ENCODE assay signal across 18 cellular contexts in the genomic region with DNA sequence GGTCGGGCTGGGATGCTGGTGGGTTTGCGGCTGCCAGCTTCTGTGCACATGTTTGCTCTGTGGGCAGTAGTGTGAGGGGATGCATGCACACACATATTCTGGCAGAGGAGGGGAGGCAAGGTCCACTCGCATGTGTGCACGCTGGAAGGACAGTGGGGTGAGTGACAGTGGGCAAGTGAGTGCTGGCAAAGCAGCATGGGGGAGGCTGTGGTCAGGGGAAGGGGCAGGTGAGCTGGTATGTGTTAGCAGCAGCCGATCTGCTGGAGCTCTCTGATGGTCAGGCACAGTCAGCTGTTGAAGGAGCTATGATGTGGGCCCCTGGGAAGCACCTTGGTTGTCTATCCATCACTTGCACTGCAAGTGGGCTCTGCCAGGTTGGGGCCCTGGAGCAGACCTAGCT.
DNase-seq lines count a peak whose midpoint lies in the region; ATAC-seq, FAIRE-seq and TF ChIP-seq lines count a peak whose summit lies in the region.
"Had no signal": no experiment of that assay in that cellular context is flagged by ENCODE, and none has a peak within 500 bp of the region (broad histone marks: within the 10 kb centered on the region; RNA-seq: fewer than 3 reads in every experiment).

No MANE protein-coding gene starts in this region.

- H4K20me1 ChIP-seq in neural progenitor cell (ENCODE audit: low read depth) = no peaks in the 10 kb centered on the region
- H4K20me1 ChIP-seq: BLaER1 had no signal

- peaks cover 32% of the 10 kb centered on the region for H3K9me3 Mint-ChIP-seq in chondrocyte (ENCODE audit: low read depth)
- H3K9me3 Mint-ChIP-seq in neural progenitor cell = peaks cover 23% of the 10 kb centered on the region

- H3K27ac ChIP-seq in neural progenitor cell = no peak overlapping the region
- H3K27ac ChIP-seq: 22Rv1, A549, BLaER1 had no signal

- H3K36me3 Mint-ChIP-seq in chondrocyte (ENCODE audit: low read depth) (peaks cover 8% of the 10 kb centered on the region), neural progenitor cell (peaks cover 2% of the 10 kb centered on the region)
- H3K36me3 Mint-ChIP-seq: CD14-positive monocyte; CD4-positive, alpha-beta memory T cell; IgD-negative memory B cell had no signal

- H3K27me3 Mint-ChIP-seq in chondrocyte (ENCODE audit: low read depth) = peaks cover 2% of the 10 kb centered on the region
- H3K27me3 Mint-ChIP-seq in neural progenitor cell (ENCODE audit: insufficient read depth, low read depth) = peaks cover 3% of the 10 kb centered on the region
- H3K27me3 Mint-ChIP-seq: CD4-positive, alpha-beta memory T cell; IgD-negative memory B cell had no signal

- H3K36me3 ChIP-seq in neural progenitor cell = no peaks in the 10 kb centered on the region
- H3K36me3 ChIP-seq: BLaER1, HAP-1 had no signal

- no peak overlapping the region for H3K4me3 ChIP-seq in neural progenitor cell
- H3K4me3 ChIP-seq: A549, BLaER1, HAP-1 had no signal

- H3K4me2 ChIP-seq in neural progenitor cell = no peak overlapping the region
- H3K4me2 ChIP-seq: A549, BLaER1 had no signal

- H3K4me1 Mint-ChIP-seq in chondrocyte (ENCODE audit: low read depth) (no peaks in the 10 kb centered on the region), neural progenitor cell (no peaks in the 10 kb centered on the region)
- H3K4me1 Mint-ChIP-seq: CD14-positive monocyte; CD4-positive, alpha-beta memory T cell; IgD-negative memory B cell had no signal

- no peaks in the 10 kb centered on the region for H3K27me3 ChIP-seq in neural progenitor cell
- H3K27me3 ChIP-seq: BLaER1 had no signal

- H3K4me3 Mint-ChIP-seq in chondrocyte (ENCODE audit: unreplicated experiment) = no peak overlapping the region
- no peak overlapping the region for H3K4me3 Mint-ChIP-seq in neural progenitor cell
- H3K4me3 Mint-ChIP-seq: CD14-positive monocyte; CD4-positive, alpha-beta memory T cell; IgD-negative memory B cell had no signal

- H3K4me1 ChIP-seq in neural progenitor cell = no peaks in the 10 kb centered on the region
- H3K4me1 ChIP-seq: A549, BLaER1, HAP-1 had no signal

- H3K9ac ChIP-seq in neural progenitor cell = no peak overlapping the region
- H3K9ac ChIP-seq: BLaER1 had no signal

- H3K9me3 ChIP-seq in neural progenitor cell (ENCODE audit: low read depth) = no peaks in the 10 kb centered on the region
- H3K9me3 ChIP-seq: HAP-1 had no signal

- TF ChIP-seq CTCF in chondrocyte (IDR thresholded peaks at IDR 0.05) (no peak), neural progenitor cell (IDR thresholded peaks at IDR 0.05) (no peak)

- no peak for ATAC-seq in HG03457 (IDR thresholded peaks at IDR 0.05; ENCODE audit: unreplicated experiment)
- ATAC-seq: A549 had no signal

- H3K27ac Mint-ChIP-seq in chondrocyte (ENCODE audit: unreplicated experiment) = no peak overlapping the region
- H3K27ac Mint-ChIP-seq in neural progenitor cell = peak overlapping the region; percentile 90
- H3K27ac Mint-ChIP-seq: CD4-positive, alpha-beta memory T cell; IgD-negative memory B cell had no signal

- DNase-seq in activated effector memory CD4-positive, alpha-beta T cell treated with anti-CD3 and anti-CD28 coated beads, Interleukin-2, amount 50 U/mL, for 16 hours = peak; percentile 45
- DNase-seq in activated effector memory CD4-positive, alpha-beta T cell treated with Interleukin-2 at 50 U/mL for 16 hours = no peak
- DNase-seq in chondrocyte (ENCODE audit: low spot score) (peak; percentile 54), neural progenitor cell (ENCODE audit: low spot score) (no peak), inferior parietal cortex (ENCODE audit: extremely low spot score) (no peak), urothelium cell line (ENCODE audit: low spot score) (no peak)
- DNase-seq: AML-193; CD4-positive, alpha-beta memory T cell; DMS79 treated with DMSO at 0.1 percent for 48 hours; GF-D8 had no signal

- no peak overlapping the region for H2AFZ ChIP-seq in neural progenitor cell (replicated peaks)

- FAIRE-seq in urothelium cell line (lab: Jason Lieb, UNC) = no peak
- FAIRE-seq: A549, H1 had no signal

- H3F3A ChIP-seq in neural progenitor cell (ENCODE audit: low read depth) = no peaks in the 10 kb centered on the region

- H3K79me2 ChIP-seq in neural progenitor cell (ENCODE audit: low read depth) = no peaks in the 10 kb centered on the region

Comparison
In these comparisons a context has a peak if more than half of its experiments do, and no peak if none do; other contexts are left out.
1. DNase-seq: peak in activated effector memory CD4-positive, alpha-beta T cell treated with anti-CD3 and anti-CD28 coated beads, Interleukin-2, amount 50 U/mL, for 16 hours (single experiment) and chondrocyte (single experiment); none in activated effector memory CD4-positive, alpha-beta T cell treated with Interleukin-2 at 50 U/mL for 16 hours (single experiment), neural progenitor cell (single experiment), inferior parietal cortex (single experiment) and urothelium cell line (single experiment).